ENCODE assay signal across 31 cellular contexts in genomic region chr2:58106896-58107295, GRCh38.
DNase-seq lines count a peak whose midpoint lies in the region; TF ChIP-seq lines count a peak whose summit lies in the region.
"Had no signal": no experiment of that assay in that cellular context is flagged by ENCODE, and none has a peak within 500 bp of the region (broad histone marks: within the 10 kb centered on the region; RNA-seq: fewer than 3 reads in every experiment).

No MANE protein-coding gene starts in this region.

- H2AFZ ChIP-seq in osteoblast (ENCODE audit: low read length): no peak overlapping the region

- H3K9me3 Mint-ChIP-seq in activated naive CD8-positive, alpha-beta T cell treated with anti-CD3 and anti-CD28 coated beads for 36 hours: no peaks in the 10 kb centered on the region
- H3K9me3 Mint-ChIP-seq: activated naive CD4-positive, alpha-beta T cell treated with anti-CD3 and anti-CD28 coated beads, Interleukin-2, amount 10 ng/mL, durations not matched to agents 7 days and 5 days; effector memory CD8-positive, alpha-beta T cell; naive thymus-derived CD8-positive, alpha-beta T cell had no signal

- H3K27me3 ChIP-seq in osteoblast (ENCODE audit: insufficient read depth, low read length): no peaks in the 10 kb centered on the region
- H3K27me3 ChIP-seq: BLaER1 treated with 17β-estradiol and CSF1 and Interleukin-3, amounts not matched to agents 10 nM and 100 nM; heart right ventricle; right lobe of liver; tibial artery had no signal

- no peaks in the 10 kb centered on the region for H3K79me2 ChIP-seq in osteoblast (ENCODE audit: insufficient read depth, low read length)

- no peaks in the 10 kb centered on the region for H3K9me3 ChIP-seq in osteoblast (ENCODE audit: low read depth, low read length)
- H3K9me3 ChIP-seq: BLaER1 treated with 17β-estradiol and CSF1 and Interleukin-3, amounts not matched to agents 10 nM and 100 nM; Caco-2; heart right ventricle; lower lobe of right lung; right lobe of liver; tibial artery had no signal

- H3K4me2 ChIP-seq in osteoblast (ENCODE audit: insufficient read depth, low read length): no peak overlapping the region

- peaks cover 11% of the 10 kb centered on the region for H3K36me3 Mint-ChIP-seq in activated naive CD8-positive, alpha-beta T cell treated with anti-CD3 and anti-CD28 coated beads for 36 hours

- H3K27ac Mint-ChIP-seq in activated naive CD8-positive, alpha-beta T cell treated with anti-CD3 and anti-CD28 coated beads for 36 hours: no peak overlapping the region
- H3K27ac Mint-ChIP-seq: activated CD4-positive, alpha-beta T cell treated with anti-CD3 and anti-CD28 coated beads for 36 hours; activated CD8-positive, alpha-beta T cell treated with anti-CD3 and anti-CD28 coated beads, Interleukin-2, amount 10 ng/mL, durations not matched to agents 7 days and 5 days; activated naive CD4-positive, alpha-beta T cell treated with anti-CD3 and anti-CD28 coated beads, Interleukin-2, amount 10 ng/mL, durations not matched to agents 7 days and 5 days; effector memory CD8-positive, alpha-beta T cell; naive thymus-derived CD8-positive, alpha-beta T cell; progenitor cell of endocrine pancreas had no signal

- DNase-seq in EH (ENCODE audit: low read depth) (peak; percentile 21), NCI-H460 (ENCODE audit: extremely low read depth, low read depth) (peak; percentile 11), epithelial cell of prostate (ENCODE audit: low read depth, low spot score) (no peak), osteoblast (ENCODE audit: insufficient read length, low spot score, missing footprints) (no peak), GM03348 (ENCODE audit: low spot score) (no peak), DMS153 (lab: John Stamatoyannopoulos, UW) (no peak)
- no peak for DNase-seq in activated naive CD8-positive, alpha-beta T cell treated with anti-CD3 and anti-CD28 coated beads for 36 hours
- DNase-seq: activated CD4-positive, alpha-beta T cell treated with anti-CD3 and anti-CD28 coated beads for 36 hours; activated CD8-positive, alpha-beta T cell treated with anti-CD3 and anti-CD28 coated beads, Interleukin-2, amount 10 ng/mL, durations not matched to agents 7 days and 5 days; activated naive CD4-positive, alpha-beta T cell treated with anti-CD3 and anti-CD28 coated beads, Interleukin-2, amount 10 ng/mL, durations not matched to agents 7 days and 5 days; Caco-2; DND-41; effector memory CD8-positive, alpha-beta T cell; GOT3; heart right ventricle; Kasumi-1; lower lobe of right lung; MV-4-11; naive thymus-derived CD8-positive, alpha-beta T cell; NCI-H1436; NCI-H2081; NCI-H69; right lobe of liver; SIG-M5; stimulated activated CD4-positive, alpha-beta T cell treated with anti-CD3 and anti-CD28 coated beads, Interleukin-12 subunit alpha, Interleukin-12 subunit beta, amount 100 ng/mL, for 4 hours; stimulated activated CD4-positive, alpha-beta T cell treated with anti-CD3 and anti-CD28 coated beads, Interleukin-4, amount 100 ng/mL, for 1 hour; SW 1271; tibial artery had no signal

- peaks cover 6% of the 10 kb centered on the region for H3K4me1 Mint-ChIP-seq in activated naive CD8-positive, alpha-beta T cell treated with anti-CD3 and anti-CD28 coated beads for 36 hours
- H3K4me1 Mint-ChIP-seq: activated naive CD4-positive, alpha-beta T cell treated with anti-CD3 and anti-CD28 coated beads, Interleukin-2, amount 10 ng/mL, durations not matched to agents 7 days and 5 days had no signal

- H4K20me1 ChIP-seq in osteoblast (ENCODE audit: insufficient read depth, low read length): no peaks in the 10 kb centered on the region
- H4K20me1 ChIP-seq: BLaER1 treated with 17β-estradiol and CSF1 and Interleukin-3, amounts not matched to agents 10 nM and 100 nM had no signal

- no peaks in the 10 kb centered on the region for H3K36me3 ChIP-seq in osteoblast (ENCODE audit: insufficient read depth, low read length)
- H3K36me3 ChIP-seq: heart right ventricle, lower lobe of right lung, right lobe of liver, tibial artery had no signal

- TF ChIP-seq CTCF in osteoblast (IDR thresholded peaks at IDR 0.05; ENCODE audit: extremely low read depth, low read depth, low read length): no peak

- H3K4me3 ChIP-seq in osteoblast (ENCODE audit: insufficient read depth, low read length): no peak overlapping the region
- H3K4me3 ChIP-seq: BLaER1 treated with 17β-estradiol and CSF1 and Interleukin-3, amounts not matched to agents 10 nM and 100 nM; lower lobe of right lung; right lobe of liver; tibial artery had no signal

- H3K27ac ChIP-seq in epithelial cell of prostate (peak overlapping the region; percentile 98), osteoblast (ENCODE audit: low read depth, low read length) (peak overlapping the region; percentile 92)
- H3K27ac ChIP-seq: right lobe of liver, tibial artery, VCaP had no signal

- no peak overlapping the region for H3K4me3 Mint-ChIP-seq in activated naive CD8-positive, alpha-beta T cell treated with anti-CD3 and anti-CD28 coated beads for 36 hours
- H3K4me3 Mint-ChIP-seq: activated CD4-positive, alpha-beta T cell treated with anti-CD3 and anti-CD28 coated beads for 36 hours; activated CD8-positive, alpha-beta T cell treated with anti-CD3 and anti-CD28 coated beads, Interleukin-2, amount 10 ng/mL, durations not matched to agents 7 days and 5 days; activated naive CD4-positive, alpha-beta T cell treated with anti-CD3 and anti-CD28 coated beads, Interleukin-2, amount 10 ng/mL, durations not matched to agents 7 days and 5 days; effector memory CD8-positive, alpha-beta T cell; naive thymus-derived CD8-positive, alpha-beta T cell had no signal

- H3K27me3 Mint-ChIP-seq in activated naive CD8-positive, alpha-beta T cell treated with anti-CD3 and anti-CD28 coated beads for 36 hours: no peaks in the 10 kb centered on the region
- H3K27me3 Mint-ChIP-seq: activated CD4-positive, alpha-beta T cell treated with anti-CD3 and anti-CD28 coated beads for 36 hours; activated naive CD4-positive, alpha-beta T cell treated with anti-CD3 and anti-CD28 coated beads, Interleukin-2, amount 10 ng/mL, durations not matched to agents 7 days and 5 days; effector memory CD8-positive, alpha-beta T cell; naive thymus-derived CD8-positive, alpha-beta T cell; progenitor cell of endocrine pancreas had no signal

- H3K4me1 ChIP-seq in osteoblast (ENCODE audit: insufficient read depth, low read length): peaks cover 27% of the 10 kb centered on the region
- H3K4me1 ChIP-seq: lower lobe of right lung, right lobe of liver had no signal

Comparison
In these comparisons a context has a peak if more than half of its experiments do, and no peak if none do; other contexts are left out.
1. DNase-seq: peak in EH (single experiment) and NCI-H460 (single experiment); none in epithelial cell of prostate (single experiment), osteoblast (single experiment), GM03348 (single experiment), DMS153 (single experiment) and activated naive CD8-positive, alpha-beta T cell treated with anti-CD3 and anti-CD28 coated beads for 36 hours (single experiment).